9 cellular contexts compared by ENCODE assay signal in the genomic region with DNA sequence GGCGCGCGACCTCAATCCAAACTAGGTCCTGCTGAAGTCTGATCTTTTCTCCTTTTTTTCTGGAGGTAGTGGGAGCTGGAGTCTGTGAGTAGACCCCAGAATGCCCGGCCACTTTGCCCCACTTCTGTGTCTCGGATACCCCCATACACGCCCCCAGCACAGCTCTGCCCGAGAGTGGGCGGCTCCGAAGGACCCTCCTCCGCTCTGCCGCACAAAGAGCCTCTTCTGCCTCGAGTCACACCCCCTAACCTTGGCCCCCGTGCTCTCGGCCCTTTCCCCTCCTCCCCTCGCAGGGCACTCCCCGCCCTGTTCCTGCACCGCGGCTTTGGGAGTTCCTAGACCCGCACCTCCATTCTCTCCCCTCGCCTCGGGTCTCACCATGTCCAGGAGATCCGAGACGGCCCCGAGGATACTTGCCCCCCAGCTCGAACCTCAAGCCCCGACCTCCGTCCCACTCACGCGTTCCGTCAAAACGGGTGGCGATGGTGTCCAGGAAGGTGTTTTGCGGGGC. TPM values are rescaled to one million over a fixed set of nuclear protein-coding genes. Genes with fewer than 3 reads are reported as not detected.
DNase-seq lines count a peak whose midpoint lies in the region; ATAC-seq lines count a peak whose summit lies in the region.
"Had no signal": no experiment of that assay in that cellular context is flagged by ENCODE, and none has a peak within 500 bp of the region (broad histone marks: within the 10 kb centered on the region; RNA-seq: fewer than 3 reads in every experiment).

No MANE protein-coding gene starts in this region.

- H3K4me3 ChIP-seq in iPS-15b (ENCODE audit: low read depth, low read length), result peak overlapping the region; percentile 64

- CTCF ChIA-PET in T-cell (lab: Charles Lee), result interaction anchor here in 1 of 2 donors (1.3 kb wide), 1 partner anchor 14 kb away, joined by 3 read pairs; the partner anchor contains the start of gene GHDC

- H3K4me1 Mint-ChIP-seq in T-helper 2 cell treated with Interferon-gamma antibody and Interleukin-4, amounts not matched to agents 5 μg/mL and 100 μg/mL, for 36 hours (ENCODE audit: low read depth), result peaks cover 34% of the 10 kb centered on the region
- peaks cover 40 to 65% (median 42%) of the 10 kb centered on the region in 3 donors for H3K4me1 Mint-ChIP-seq in T-cell
- H3K4me1 Mint-ChIP-seq in stimulated activated naive CD8-positive, alpha-beta T cell treated with anti-CD3 and anti-CD28 coated beads, Interleukin-15, amount 100 ng/mL, for 72 hours, result peaks cover 71% of the 10 kb centered on the region

- POLR2A ChIA-PET in T-cell (lab: Charles Lee), result interaction anchor here in 1 of 2 donors (0.5 to 0.6 kb wide), 2 partner anchors 20 to 250 kb away, joined by 4 to 6 read pairs; partner anchors contain the start of gene ODAD4

- ATAC-seq in T-cell (replicated peaks in 1 of 4), result no peak
- no peak for ATAC-seq in stimulated activated naive CD8-positive, alpha-beta T cell treated with anti-CD3 and anti-CD28 coated beads, Interleukin-15, amount 100 ng/mL, for 72 hours
- no peak for ATAC-seq in HG02852 (IDR thresholded peaks at IDR 0.05; ENCODE audit: unreplicated experiment)
- ATAC-seq in HG03196 (IDR thresholded peaks at IDR 0.05; ENCODE audit: unreplicated experiment), result no peak

- DNase-seq in T-helper 2 cell treated with Interferon-gamma antibody and Interleukin-4, amounts not matched to agents 5 μg/mL and 100 μg/mL, for 36 hours (ENCODE audit: low spot score), result no peak
- DNase-seq in T-helper 2 cell, result no peak
- no peak for DNase-seq in T-cell
- DNase-seq in stimulated activated naive CD8-positive, alpha-beta T cell treated with anti-CD3 and anti-CD28 coated beads, Interleukin-15, amount 100 ng/mL, for 72 hours, result no peak
- no peak for DNase-seq in hepatic stellate cell (ENCODE audit: low spot score)

- peaks cover 41% of the 10 kb centered on the region for H3K27me3 Mint-ChIP-seq in T-helper 2 cell treated with Interferon-gamma antibody and Interleukin-4, amounts not matched to agents 5 μg/mL and 100 μg/mL, for 36 hours (ENCODE audit: low read depth)
- peaks cover 11 to 20% of the 10 kb centered on the region in 2 donors for H3K27me3 Mint-ChIP-seq in T-cell
- H3K27me3 Mint-ChIP-seq in stimulated activated naive CD8-positive, alpha-beta T cell treated with anti-CD3 and anti-CD28 coated beads, Interleukin-15, amount 100 ng/mL, for 72 hours, result peaks cover 49% of the 10 kb centered on the region

- no peaks in the 10 kb centered on the region for H3K36me3 Mint-ChIP-seq in T-helper 2 cell treated with Interferon-gamma antibody and Interleukin-4, amounts not matched to agents 5 μg/mL and 100 μg/mL, for 36 hours (ENCODE audit: low read depth)
- H3K36me3 Mint-ChIP-seq in T-cell, result no peaks in the 10 kb centered on the region

- H3K27ac Mint-ChIP-seq in T-helper 2 cell treated with Interferon-gamma antibody and Interleukin-4, amounts not matched to agents 5 μg/mL and 100 μg/mL, for 36 hours, result no peak overlapping the region
- no peak overlapping the region for H3K27ac Mint-ChIP-seq in T-cell
- peak overlapping the region in 1 of 2 donors; percentile 74 for H3K27ac Mint-ChIP-seq in stimulated activated naive CD8-positive, alpha-beta T cell treated with anti-CD3 and anti-CD28 coated beads, Interleukin-15, amount 100 ng/mL, for 72 hours

- peak overlapping the region; percentile 24 for H3K4me3 Mint-ChIP-seq in T-helper 2 cell treated with Interferon-gamma antibody and Interleukin-4, amounts not matched to agents 5 μg/mL and 100 μg/mL, for 36 hours
- H3K4me3 Mint-ChIP-seq in T-cell, result peak overlapping the region; percentile 41 to 84 (median 58)
- peak overlapping the region; percentile 38 to 80 for H3K4me3 Mint-ChIP-seq in stimulated activated naive CD8-positive, alpha-beta T cell treated with anti-CD3 and anti-CD28 coated beads, Interleukin-15, amount 100 ng/mL, for 72 hours

- no peaks in the 10 kb centered on the region for H3K36me3 ChIP-seq in iPS-15b (ENCODE audit: control insufficient read depth, insufficient read depth, low read length)

- H3K9ac ChIP-seq in iPS-15b (ENCODE audit: low read depth, low read length), result no peak overlapping the region

- peaks cover 7% of the 10 kb centered on the region for H3K4me1 ChIP-seq in iPS-15b (ENCODE audit: control insufficient read depth, insufficient read depth, low read length)

- peaks cover 46% of the 10 kb centered on the region for H3K27me3 ChIP-seq in iPS-15b (ENCODE audit: control insufficient read depth, insufficient read depth, low read length)

- no peaks in the 10 kb centered on the region for H3K9me3 Mint-ChIP-seq in T-helper 2 cell treated with Interferon-gamma antibody and Interleukin-4, amounts not matched to agents 5 μg/mL and 100 μg/mL, for 36 hours
- no peaks in the 10 kb centered on the region for H3K9me3 Mint-ChIP-seq in T-cell
- no peaks in the 10 kb centered on the region for H3K9me3 Mint-ChIP-seq in stimulated activated naive CD8-positive, alpha-beta T cell treated with anti-CD3 and anti-CD28 coated beads, Interleukin-15, amount 100 ng/mL, for 72 hours

- no peaks in the 10 kb centered on the region for H3K9me3 ChIP-seq in iPS-15b (ENCODE audit: control insufficient read depth, insufficient read depth, low read length)

RNA-seq across cellular contexts. Expression of gene KCNH4, which starts 0.5 kb away (rescaled TPM):
- under 1 TPM in 4 of 5 donors, not detected in 1; 0.06 to 0.35 (median 0.20) TPM for total RNA-seq in T-cell

RNA-seq across cellular contexts. Expression of gene HCRT, which starts 4.8 kb away (rescaled TPM):
- not detected for total RNA-seq in T-cell
- total RNA-seq: RPMI7951 had no signal

RNA-seq across cellular contexts. Expression of gene GHDC, which starts 13.8 kb away (rescaled TPM):
- total RNA-seq in T-cell, result 10 to 100 TPM; 15.8 to 26.2 (median 22.5) TPM

RNA-seq across cellular contexts. Expression of gene RAB5C, which starts 25.7 kb away (rescaled TPM):
- total RNA-seq in T-cell, result 10 to 100 TPM; 72.3 to 85.9 (median 79.3) TPM

RNA-seq across cellular contexts. Expression of gene HSPB9, which starts 57.9 kb away (rescaled TPM):
- under 1 TPM in 2 of 5 donors, not detected in 3; 0.13 to 0.18 TPM for total RNA-seq in T-cell
- total RNA-seq: RPMI7951 had no signal
